1 cellular context compared by ENCODE assay signal in genomic region chr4:103400405-103400804, GRCh38.
TF ChIP-seq lines count a peak whose summit lies in the region.

No MANE protein-coding gene starts in this region.

TF ChIP-seq in WTC11, 78 proteins besides CTCF, POLR2A, EP300 and RAD21 (continued from another document):
- no peak for TF ChIP-seq ZNF532 (CRISPR knock-in tag; IDR thresholded peaks at IDR 0.05; ENCODE audit: borderline replicate concordance)
- TF ChIP-seq ZNF219 (CRISPR knock-in tag; IDR thresholded peaks at IDR 0.05; ENCODE audit: borderline replicate concordance): no peak
- no peak for TF ChIP-seq RELA (CRISPR knock-in tag; IDR thresholded peaks at IDR 0.05; ENCODE audit: borderline replicate concordance)
- no peak for TF ChIP-seq NFATC4 (CRISPR knock-in tag; IDR thresholded peaks at IDR 0.05)
- TF ChIP-seq FOXP1 (CRISPR knock-in tag; IDR thresholded peaks at IDR 0.05; ENCODE audit: borderline replicate concordance): no peak
- no peak for TF ChIP-seq ZNF512 (CRISPR knock-in tag; IDR thresholded peaks at IDR 0.05; ENCODE audit: borderline replicate concordance)
- no peak for TF ChIP-seq ELF4 (CRISPR knock-in tag; IDR thresholded peaks at IDR 0.05; ENCODE audit: low read depth)
